In genomic region chr7:106139253-106140251, GRCh38 we compare ENCODE assay signal across 1 cellular context.
TF ChIP-seq lines count a peak whose summit lies in the region.

No MANE protein-coding gene starts in this region.

TF ChIP-seq in HEK293, 187 proteins besides CTCF, POLR2A, EP300 and RAD21 (continued from another document):
- TF ChIP-seq ZNF133 (tag by site-specific recombination; IDR thresholded peaks at IDR 0.05) (no peak), ZNF280C (tag by site-specific recombination; IDR thresholded peaks at IDR 0.05) (no peak), HOXC10 (CRISPR knock-in tag; IDR thresholded peaks at IDR 0.05) (no peak), ZBTB44 (tag by site-specific recombination; IDR thresholded peaks at IDR 0.05) (peak; percentile 98), ZNF121 (tag by site-specific recombination; IDR thresholded peaks at IDR 0.05) (no peak), REPIN1 (tag by site-specific recombination; IDR thresholded peaks at IDR 0.05; ENCODE audit: low read depth) (no peak), ZNF248 (tag by site-specific recombination; IDR thresholded peaks at IDR 0.05) (no peak), BCL11B (tag by site-specific recombination; IDR thresholded peaks at IDR 0.05; ENCODE audit: low read depth) (no peak), ZNF560 (tag by site-specific recombination; IDR thresholded peaks at IDR 0.05; ENCODE audit: borderline replicate concordance) (no peak)
- TF ChIP-seq, protein P1, sequence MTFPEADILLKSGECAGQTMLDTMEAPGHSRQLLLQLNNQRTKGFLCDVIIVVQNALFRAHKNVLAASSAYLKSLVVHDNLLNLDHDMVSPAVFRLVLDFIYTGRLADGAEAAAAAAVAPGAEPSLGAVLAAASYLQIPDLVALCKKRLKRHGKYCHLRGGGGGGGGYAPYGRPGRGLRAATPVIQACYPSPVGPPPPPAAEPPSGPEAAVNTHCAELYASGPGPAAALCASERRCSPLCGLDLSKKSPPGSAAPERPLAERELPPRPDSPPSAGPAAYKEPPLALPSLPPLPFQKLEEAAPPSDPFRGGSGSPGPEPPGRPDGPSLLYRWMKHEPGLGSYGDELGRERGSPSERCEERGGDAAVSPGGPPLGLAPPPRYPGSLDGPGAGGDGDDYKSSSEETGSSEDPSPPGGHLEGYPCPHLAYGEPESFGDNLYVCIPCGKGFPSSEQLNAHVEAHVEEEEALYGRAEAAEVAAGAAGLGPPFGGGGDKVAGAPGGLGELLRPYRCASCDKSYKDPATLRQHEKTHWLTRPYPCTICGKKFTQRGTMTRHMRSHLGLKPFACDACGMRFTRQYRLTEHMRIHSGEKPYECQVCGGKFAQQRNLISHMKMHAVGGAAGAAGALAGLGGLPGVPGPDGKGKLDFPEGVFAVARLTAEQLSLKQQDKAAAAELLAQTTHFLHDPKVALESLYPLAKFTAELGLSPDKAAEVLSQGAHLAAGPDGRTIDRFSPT (tag by site-specific recombination; IDR thresholded peaks at IDR 0.05), result no peak
